In genomic region chr7:42914726-42915045, GRCh38 we compare ENCODE assay signal across 13 cellular contexts. TPM values are rescaled to one million over a fixed set of nuclear protein-coding genes. Genes with fewer than 3 reads are reported as not detected.
DNase-seq lines count a peak whose midpoint lies in the region; ATAC-seq and TF ChIP-seq lines count a peak whose summit lies in the region.
"Had no signal": no experiment of that assay in that cellular context is flagged by ENCODE, and none has a peak within 500 bp of the region (broad histone marks: within the 10 kb centered on the region; RNA-seq: fewer than 3 reads in every experiment).

No MANE protein-coding gene starts in this region.

- no peaks in the 10 kb centered on the region for H3K4me1 ChIP-seq in mesodermal cell (ENCODE audit: control insufficient read depth, insufficient read depth, low read length, poor library complexity, severe bottlenecking)
- H3K4me1 ChIP-seq in foreskin keratinocyte, result peaks cover 25% of the 10 kb centered on the region

- in situ Hi-C loops in brain microvascular endothelial cell (cut with HindIII; ENCODE audit: low pct_ligation_motif_present, low sequenced_read_pairs), result no loop called here

- H3K4me3 ChIP-seq in brain microvascular endothelial cell (ENCODE audit: low read depth, low read length) (no peak overlapping the region), mesodermal cell (ENCODE audit: extremely low read depth, insufficient read depth, low read length, poor library complexity, severe bottlenecking) (no peak overlapping the region)

- H3K27me3 ChIP-seq in brain microvascular endothelial cell (replicated peaks) (no peaks in the 10 kb centered on the region), foreskin keratinocyte (no peaks in the 10 kb centered on the region)

- DNase-seq in AG20443 (ENCODE audit: low spot score) (peak; percentile 21), OCI-M1 (lab: John Stamatoyannopoulos, UW) (peak; percentile 21), brain microvascular endothelial cell (no peak), GM20000 (ENCODE audit: low spot score) (no peak), foreskin keratinocyte (no peak), DMS153 treated with DMSO at 0.1 percent for 48 hours (lab: John Stamatoyannopoulos, UW; ENCODE audit: unreplicated experiment) (no peak)
- DNase-seq: activated gamma-delta T cell treated with Interleukin-2 at 50 U/mL for 16 hours; AML-193; kidney glomerular epithelial cell; NCI-H1930; stimulated activated CD4-positive, alpha-beta T cell treated with anti-CD3 and anti-CD28 coated beads, Interleukin-15, amount 100 ng/mL, for 24 hours had no signal

- TF ChIP-seq CTCF in brain microvascular endothelial cell (IDR thresholded peaks at IDR 0.05; ENCODE audit: low read depth, low read length, missing control alignments) (no peak), GM20000 (IDR thresholded peaks at IDR 0.05; ENCODE audit: extremely low read depth, missing control alignments) (no peak), foreskin keratinocyte (conservative IDR thresholded peaks at IDR 0.05) (no peak)

- H3K27ac ChIP-seq in brain microvascular endothelial cell (peak overlapping the region; percentile 51), mesodermal cell (ENCODE audit: low read depth, low read length, severe bottlenecking) (peak overlapping the region; percentile 26), foreskin keratinocyte (no peak overlapping the region)

- no peak for ATAC-seq in foreskin keratinocyte
- ATAC-seq in HG02571 (IDR thresholded peaks at IDR 0.05; ENCODE audit: unreplicated experiment), result no peak

- WGBS in mesodermal cell (ENCODE audit: insufficient coverage in 2 of 2), 2 experiments, result no CpG with 5 or more reads among the region's 1 CpG

- H3K9me3 ChIP-seq in mesodermal cell (ENCODE audit: control insufficient read depth, low read length), result no peaks in the 10 kb centered on the region

- H3K36me3 ChIP-seq in brain microvascular endothelial cell (replicated peaks), result peaks cover 21% of the 10 kb centered on the region
- H3K36me3 ChIP-seq in mesodermal cell (ENCODE audit: control insufficient read depth, insufficient read depth, low read length), result peaks cover 55% of the 10 kb centered on the region

RNA-seq across cellular contexts. Expression of gene C7orf25, which starts 2.8 kb away (rescaled TPM):
- 2.1 TPM for polyA plus RNA-seq in mesodermal cell (2013, experiment 1 of 2)
- polyA plus RNA-seq in mesodermal cell (2013, experiment 2 of 2), result 2.0 TPM
- 3.4 and 4.3 TPM in 2 replicates for total RNA-seq in foreskin keratinocyte
- 1.0 and 1.1 TPM in 2 replicates for polyA plus RNA-seq in foreskin keratinocyte

RNA-seq across cellular contexts. Expression of gene PSMA2, which starts 17.3 kb away (rescaled TPM):
- polyA plus RNA-seq in mesodermal cell (2013, experiment 1 of 2), result 192 TPM
- polyA plus RNA-seq in mesodermal cell (2013, experiment 2 of 2), result 231 TPM
- 180 and 185 TPM in 2 replicates for total RNA-seq in foreskin keratinocyte
- 290 and 305 TPM in 2 replicates for polyA plus RNA-seq in foreskin keratinocyte

RNA-seq across cellular contexts. Expression of gene MRPL32, which starts 17.5 kb away (rescaled TPM):
- polyA plus RNA-seq in mesodermal cell (2013, experiment 1 of 2), result 62.8 TPM
- polyA plus RNA-seq in mesodermal cell (2013, experiment 2 of 2), result 71.3 TPM
- 92.8 and 104 TPM in 2 replicates for total RNA-seq in foreskin keratinocyte
- 99.4 and 114 TPM in 2 replicates for polyA plus RNA-seq in foreskin keratinocyte

Comparison
In these comparisons a context has a peak if more than half of its experiments do, and no peak if none do; other contexts are left out.
1. DNase-seq: peak in AG20443 (single experiment) and OCI-M1 (single experiment); none in brain microvascular endothelial cell (single experiment), GM20000 (single experiment), foreskin keratinocyte (0 of 2) and DMS153 treated with DMSO at 0.1 percent for 48 hours (single experiment).